20 cellular contexts compared by ENCODE assay signal in genomic region chr4:8872402-8873291, GRCh38. TPM values are rescaled to one million over a fixed set of nuclear protein-coding genes. Genes with fewer than 3 reads are reported as not detected.
DNase-seq lines count a peak whose midpoint lies in the region; ATAC-seq lines count a peak whose summit lies in the region.
"Had no signal": no experiment of that assay in that cellular context is flagged by ENCODE, and none has a peak within 500 bp of the region (broad histone marks: within the 10 kb centered on the region; RNA-seq: fewer than 3 reads in every experiment).

No MANE protein-coding gene starts in this region.

- H3K27me3 Mint-ChIP-seq in activated naive CD8-positive, alpha-beta T cell treated with anti-CD3 and anti-CD28 coated beads, Interleukin-2, amount 10 ng/mL, durations not matched to agents 7 days and 5 days = peaks cover 77% of the 10 kb centered on the region
- H3K27me3 Mint-ChIP-seq in activated naive CD8-positive, alpha-beta T cell treated with anti-CD3 and anti-CD28 coated beads, Interleukin-2, amount 50 U/mL, for 24 hours = peaks cover 74% of the 10 kb centered on the region
- H3K27me3 Mint-ChIP-seq in activated CD8-positive, alpha-beta memory T cell treated with anti-CD3 and anti-CD28 coated beads, Interleukin-2, amount 10 ng/mL, durations not matched to agents 7 days and 5 days = peaks cover 78% of the 10 kb centered on the region

- POLR2A ChIA-PET in activated naive CD8-positive, alpha-beta T cell treated with anti-CD3 and anti-CD28 coated beads, Interleukin-2, amount 10 ng/mL, durations not matched to agents 7 days and 5 days (lab: Charles Lee) = no interaction called here

- CTCF ChIA-PET in activated CD8-positive, alpha-beta memory T cell treated with anti-CD3 and anti-CD28 coated beads, Interleukin-2, amount 10 ng/mL, durations not matched to agents 7 days and 5 days (lab: Charles Lee) = no interaction called here

- peaks cover 91% of the 10 kb centered on the region for H3K27me3 ChIP-seq in NT2/D1 (ENCODE audit: insufficient read depth, insufficient read length)

- peak overlapping the region; percentile 39 for H3K4me3 Mint-ChIP-seq in activated naive CD8-positive, alpha-beta T cell treated with anti-CD3 and anti-CD28 coated beads, Interleukin-2, amount 10 ng/mL, durations not matched to agents 7 days and 5 days
- no peak overlapping the region for H3K4me3 Mint-ChIP-seq in activated naive CD8-positive, alpha-beta T cell treated with anti-CD3 and anti-CD28 coated beads, Interleukin-2, amount 50 U/mL, for 24 hours
- no peak overlapping the region for H3K4me3 Mint-ChIP-seq in activated CD8-positive, alpha-beta memory T cell treated with anti-CD3 and anti-CD28 coated beads, Interleukin-2, amount 10 ng/mL, durations not matched to agents 7 days and 5 days
- H3K4me3 Mint-ChIP-seq: activated naive CD4-positive, alpha-beta T cell treated with anti-CD3 and anti-CD28 coated beads for 36 hours; CD4-positive, alpha-beta T cell; dendritic cell treated with granulocyte-macrophage colony-stimulating factor and Interleukin-4, amounts not matched to agents 40 ng/mL and 50 ng/mL, for 4 days had no signal

- peak overlapping the region; percentile 64 for H3K27ac Mint-ChIP-seq in activated naive CD8-positive, alpha-beta T cell treated with anti-CD3 and anti-CD28 coated beads, Interleukin-2, amount 10 ng/mL, durations not matched to agents 7 days and 5 days
- H3K27ac Mint-ChIP-seq in activated naive CD8-positive, alpha-beta T cell treated with anti-CD3 and anti-CD28 coated beads, Interleukin-2, amount 50 U/mL, for 24 hours = no peak overlapping the region
- H3K27ac Mint-ChIP-seq in activated CD8-positive, alpha-beta memory T cell treated with anti-CD3 and anti-CD28 coated beads, Interleukin-2, amount 10 ng/mL, durations not matched to agents 7 days and 5 days = no peak overlapping the region
- H3K27ac Mint-ChIP-seq: activated naive CD4-positive, alpha-beta T cell treated with anti-CD3 and anti-CD28 coated beads for 36 hours; CD4-positive, alpha-beta T cell; dendritic cell treated with granulocyte-macrophage colony-stimulating factor and Interleukin-4, amounts not matched to agents 40 ng/mL and 50 ng/mL, for 4 days had no signal

- peaks cover 16% of the 10 kb centered on the region for H3K4me1 ChIP-seq in NT2/D1 (ENCODE audit: insufficient read depth, insufficient read length)

- no peak for ATAC-seq in activated naive CD8-positive, alpha-beta T cell treated with anti-CD3 and anti-CD28 coated beads, Interleukin-2, amount 10 ng/mL, durations not matched to agents 7 days and 5 days (ENCODE audit: low read depth)
- no peak for ATAC-seq in activated naive CD8-positive, alpha-beta T cell treated with anti-CD3 and anti-CD28 coated beads, Interleukin-2, amount 50 U/mL, for 24 hours
- no peak for ATAC-seq in activated CD8-positive, alpha-beta memory T cell treated with anti-CD3 and anti-CD28 coated beads, Interleukin-2, amount 10 ng/mL, durations not matched to agents 7 days and 5 days
- ATAC-seq: body of pancreas, left colon had no signal

- peaks cover 1% of the 10 kb centered on the region for H3K9me3 Mint-ChIP-seq in activated naive CD8-positive, alpha-beta T cell treated with anti-CD3 and anti-CD28 coated beads, Interleukin-2, amount 10 ng/mL, durations not matched to agents 7 days and 5 days
- H3K9me3 Mint-ChIP-seq in activated naive CD8-positive, alpha-beta T cell treated with anti-CD3 and anti-CD28 coated beads, Interleukin-2, amount 50 U/mL, for 24 hours = no peaks in the 10 kb centered on the region
- peaks cover 3% of the 10 kb centered on the region for H3K9me3 Mint-ChIP-seq in activated CD8-positive, alpha-beta memory T cell treated with anti-CD3 and anti-CD28 coated beads, Interleukin-2, amount 10 ng/mL, durations not matched to agents 7 days and 5 days (ENCODE audit: low read depth)
- H3K9me3 Mint-ChIP-seq: activated naive CD4-positive, alpha-beta T cell treated with anti-CD3 and anti-CD28 coated beads for 36 hours; CD4-positive, alpha-beta T cell had no signal

- peaks cover 4% of the 10 kb centered on the region for H3K4me1 Mint-ChIP-seq in activated naive CD8-positive, alpha-beta T cell treated with anti-CD3 and anti-CD28 coated beads, Interleukin-2, amount 10 ng/mL, durations not matched to agents 7 days and 5 days
- H3K4me1 Mint-ChIP-seq in activated naive CD8-positive, alpha-beta T cell treated with anti-CD3 and anti-CD28 coated beads, Interleukin-2, amount 50 U/mL, for 24 hours = peaks cover 2% of the 10 kb centered on the region
- H3K4me1 Mint-ChIP-seq in activated CD8-positive, alpha-beta memory T cell treated with anti-CD3 and anti-CD28 coated beads, Interleukin-2, amount 10 ng/mL, durations not matched to agents 7 days and 5 days = peaks cover 5% of the 10 kb centered on the region

- H3K36me3 ChIP-seq in NT2/D1 (ENCODE audit: insufficient read depth, insufficient read length, low read length) = no peaks in the 10 kb centered on the region
- H3K36me3 ChIP-seq: neutrophil, right atrium auricular region had no signal

- H3K36me3 Mint-ChIP-seq in activated naive CD8-positive, alpha-beta T cell treated with anti-CD3 and anti-CD28 coated beads, Interleukin-2, amount 10 ng/mL, durations not matched to agents 7 days and 5 days = no peaks in the 10 kb centered on the region
- no peaks in the 10 kb centered on the region for H3K36me3 Mint-ChIP-seq in activated naive CD8-positive, alpha-beta T cell treated with anti-CD3 and anti-CD28 coated beads, Interleukin-2, amount 50 U/mL, for 24 hours (ENCODE audit: low read depth)
- H3K36me3 Mint-ChIP-seq in activated CD8-positive, alpha-beta memory T cell treated with anti-CD3 and anti-CD28 coated beads, Interleukin-2, amount 10 ng/mL, durations not matched to agents 7 days and 5 days = peaks cover 2% of the 10 kb centered on the region

- H3K9me3 ChIP-seq in NT2/D1 (ENCODE audit: insufficient read depth, low read length) = no peaks in the 10 kb centered on the region
- no peaks in the 10 kb centered on the region for H3K9me3 ChIP-seq in iPS-18c (ENCODE audit: control insufficient read depth, insufficient read depth, low read length)
- H3K9me3 ChIP-seq: body of pancreas, neutrophil, right atrium auricular region had no signal

- DNase-seq in activated naive CD8-positive, alpha-beta T cell treated with anti-CD3 and anti-CD28 coated beads, Interleukin-2, amount 10 ng/mL, durations not matched to agents 7 days and 5 days = peak; percentile 38
- DNase-seq in activated naive CD8-positive, alpha-beta T cell treated with anti-CD3 and anti-CD28 coated beads, Interleukin-2, amount 50 U/mL, for 24 hours = no peak
- DNase-seq in NT2/D1 (ENCODE audit: low read depth, low spot score) (no peak), retina (peak; percentile 58), DMS 273 (lab: John Stamatoyannopoulos, UW; ENCODE audit: unreplicated experiment) (no peak), mesenteric fat pad (ENCODE audit: low spot score) (no peak)
- no peak for DNase-seq in activated CD8-positive, alpha-beta memory T cell treated with anti-CD3 and anti-CD28 coated beads, Interleukin-2, amount 10 ng/mL, durations not matched to agents 7 days and 5 days
- DNase-seq: activated CD4-positive, alpha-beta T cell treated with anti-CD3 and anti-CD28 coated beads, Interleukin-2, amount 50 U/mL, for 1 hour; activated naive CD4-positive, alpha-beta T cell treated with anti-CD3 and anti-CD28 coated beads for 36 hours; body of pancreas; CD4-positive, alpha-beta T cell; left colon; NCI-H1436; NCI-H524 treated with DMSO at 0.1 percent for 48 hours had no signal

- peak overlapping the region; percentile 12 for H3K9ac ChIP-seq in NT2/D1 (ENCODE audit: insufficient read length, low read depth)

- H3K4me3 ChIP-seq in NT2/D1 (ENCODE audit: insufficient read length, low read depth) (peak overlapping the region; percentile 39), iPS-18c (ENCODE audit: insufficient read depth, low read depth, low read length) (peak overlapping the region; percentile 38; the same call in 1 of the 2 replicates)
- H3K4me3 ChIP-seq: body of pancreas had no signal

RNA-seq across cellular contexts. Expression of gene HMX1, which starts 1.0 kb away (rescaled TPM):
- not detected for total RNA-seq in activated naive CD8-positive, alpha-beta T cell treated with anti-CD3 and anti-CD28 coated beads, Interleukin-2, amount 10 ng/mL, durations not matched to agents 7 days and 5 days
- total RNA-seq in activated CD8-positive, alpha-beta memory T cell treated with anti-CD3 and anti-CD28 coated beads, Interleukin-2, amount 10 ng/mL, durations not matched to agents 7 days and 5 days = not detected
- not detected for total RNA-seq in mesenteric fat pad
- total RNA-seq: activated naive CD4-positive, alpha-beta T cell treated with anti-CD3 and anti-CD28 coated beads for 36 hours; body of pancreas; CD4-positive, alpha-beta T cell; fibroblast of villous mesenchyme; left colon; LHCN-M2; right atrium auricular region had no signal

Comparison
In these comparisons a context has a peak if more than half of its experiments do, and no peak if none do; other contexts are left out.
1. DNase-seq: peak in activated naive CD8-positive, alpha-beta T cell treated with anti-CD3 and anti-CD28 coated beads, Interleukin-2, amount 10 ng/mL, durations not matched to agents 7 days and 5 days (single experiment) and retina (single experiment); none in activated naive CD8-positive, alpha-beta T cell treated with anti-CD3 and anti-CD28 coated beads, Interleukin-2, amount 50 U/mL, for 24 hours (single experiment), NT2/D1 (single experiment), DMS 273 (single experiment), activated CD8-positive, alpha-beta memory T cell treated with anti-CD3 and anti-CD28 coated beads, Interleukin-2, amount 10 ng/mL, durations not matched to agents 7 days and 5 days (single experiment) and mesenteric fat pad (single experiment).